Comparison of ENCODE assay signal across 8 cellular contexts in genomic region chr10:102225646-102226541, GRCh38. TPM values are rescaled to one million over a fixed set of nuclear protein-coding genes. Genes with fewer than 3 reads are reported as not detected.
DNase-seq lines count a peak whose midpoint lies in the region; ATAC-seq lines count a peak whose summit lies in the region.

Gene ELOVL3, plus strand, starts transcription at chr10:102226299. Its CDS starts 250 bp downstream, at chr10:102226549.

- H3K9ac ChIP-seq in neuronal stem cell (ENCODE audit: low read depth, low read length, poor library complexity) (peak within 1 kb of the TSS; percentile 17), stomach smooth muscle (ENCODE audit: low read length in 2 of 2) (peak within 1 kb of the TSS; percentile 60 to 69)

- DNase-seq in CD1c-positive myeloid dendritic cell (ENCODE audit: extremely low spot score) = peak; percentile 93
- DNase-seq in HT1080 (ENCODE audit: low read depth) = peak; percentile 24
- peak; percentile 80 for DNase-seq in SIG-M5 (lab: John Stamatoyannopoulos, UW)
- peak; percentile 87 for DNase-seq in activated naive CD4-positive, alpha-beta T cell treated with anti-CD3 and anti-CD28 coated beads for 36 hours
- DNase-seq in foreskin melanocyte = peak; percentile 89
- DNase-seq in neuronal stem cell (ENCODE audit: low spot score) = peak; percentile 88

- peak within 1 kb of the TSS; percentile 46 for H3K4me2 ChIP-seq in neuronal stem cell (ENCODE audit: insufficient read depth, low read length, poor library complexity, severe bottlenecking)

- H3K23ac ChIP-seq in neuronal stem cell (ENCODE audit: low read depth, low read length, poor library complexity) = no peak within 1 kb of the TSS

- peaks cover 33% of the 10 kb centered on the region for H3K27me3 Mint-ChIP-seq in activated naive CD4-positive, alpha-beta T cell treated with anti-CD3 and anti-CD28 coated beads for 36 hours (ENCODE audit: low read depth)

- peak within 1 kb of the TSS; percentile 48 for H3K4me3 Mint-ChIP-seq in activated naive CD4-positive, alpha-beta T cell treated with anti-CD3 and anti-CD28 coated beads for 36 hours

- H3K27ac Mint-ChIP-seq in activated naive CD4-positive, alpha-beta T cell treated with anti-CD3 and anti-CD28 coated beads for 36 hours = no peak within 1 kb of the TSS

- WGBS in neuronal stem cell (ENCODE audit: extremely low coverage in 2 of 2, insufficient read length in 2 of 2, insufficient replicate concordance in 1 of 2), 2 donors = 100% methylated on average over 1 of the region's 47 CpGs; no CpG with 5 or more reads in 1 of the 2 donors

- no peak within 1 kb of the TSS for H2BK5ac ChIP-seq in neuronal stem cell (ENCODE audit: low read length)

- H2BK120ac ChIP-seq in neuronal stem cell (ENCODE audit: low read depth, low read length) = no peak within 1 kb of the TSS

- no peak within 1 kb of the TSS for H2BK15ac ChIP-seq in neuronal stem cell (ENCODE audit: low read length)

- no peak within 1 kb of the TSS for H2AK5ac ChIP-seq in neuronal stem cell (ENCODE audit: low read depth, low read length)

- no peak within 1 kb of the TSS for H3K14ac ChIP-seq in neuronal stem cell (ENCODE audit: low read length)

- H3K36me3 ChIP-seq in neuronal stem cell (replicated peaks in 1 of 2; ENCODE audit: control insufficient read depth in 2 of 2, insufficient read depth in 2 of 2, low read length in 2 of 2) = no peaks in the 10 kb centered on the region
- H3K36me3 ChIP-seq in stomach smooth muscle (ENCODE audit: control insufficient read depth in 2 of 2, insufficient read depth in 2 of 2, low read length in 2 of 2) = no peaks in the 10 kb centered on the region

- H4K8ac ChIP-seq in neuronal stem cell (ENCODE audit: low read depth, low read length) = no peak within 1 kb of the TSS

- no peaks in the 10 kb centered on the region for H3K79me1 ChIP-seq in neuronal stem cell (ENCODE audit: low read depth, low read length)

- H4K91ac ChIP-seq in neuronal stem cell (ENCODE audit: low read depth, low read length, poor library complexity) = no peak within 1 kb of the TSS

- H3K27ac ChIP-seq in neuronal stem cell (replicated peaks; ENCODE audit: low read length) = no peak within 1 kb of the TSS
- peak within 1 kb of the TSS; percentile 55 for H3K27ac ChIP-seq in stomach smooth muscle (ENCODE audit: low read length)

- CTCF ChIA-PET in activated naive CD4-positive, alpha-beta T cell treated with anti-CD3 and anti-CD28 coated beads for 36 hours (lab: Charles Lee) = interaction anchor here (0.9 to 16.9 kb wide), 10 partner anchors 9 to 692 kb away, joined by 3 to 685 read pairs (median 4); partner anchors contain the start of gene CNNM2

- intact Hi-C loops in activated naive CD4-positive, alpha-beta T cell treated with anti-CD3 and anti-CD28 coated beads for 36 hours (cut with micrococcal nuclease) = no loop called here

- no peaks in the 10 kb centered on the region for H3K9me3 Mint-ChIP-seq in activated naive CD4-positive, alpha-beta T cell treated with anti-CD3 and anti-CD28 coated beads for 36 hours

- peak; percentile 79 for ATAC-seq in GM21360 (IDR thresholded peaks at IDR 0.05; ENCODE audit: unreplicated experiment)

- H2AFZ ChIP-seq in neuronal stem cell (ENCODE audit: low read length) = peak within 1 kb of the TSS; percentile 89

- H2BK12ac ChIP-seq in neuronal stem cell (ENCODE audit: low read length) = no peak within 1 kb of the TSS

- peaks cover 0 to 3% of the 10 kb centered on the region in 2 donors for H3K9me3 ChIP-seq in neuronal stem cell (replicated peaks in 1 of 2; ENCODE audit: control insufficient read depth in 2 of 2, insufficient read depth in 1 of 2, low read depth in 1 of 2, low read length in 2 of 2)
- H3K9me3 ChIP-seq in stomach smooth muscle (ENCODE audit: control insufficient read depth in 2 of 2, low read length in 2 of 2) = no peaks in the 10 kb centered on the region

- no peaks in the 10 kb centered on the region for H3K36me3 Mint-ChIP-seq in activated naive CD4-positive, alpha-beta T cell treated with anti-CD3 and anti-CD28 coated beads for 36 hours (ENCODE audit: low read depth)

- H3K4me3 ChIP-seq in neuronal stem cell (ENCODE audit: low read length in 2 of 2) (peak within 1 kb of the TSS; percentile 46 to 51), stomach smooth muscle (ENCODE audit: low read length in 2 of 2) (peak within 1 kb of the TSS; percentile 62 to 66)

- peak within 1 kb of the TSS; percentile 68 for H3K18ac ChIP-seq in neuronal stem cell (ENCODE audit: low read length)

- H3K27me3 ChIP-seq in neuronal stem cell (ENCODE audit: control insufficient read depth in 3 of 3, insufficient read depth in 3 of 3, low read depth in 1 of 3, low read length in 3 of 3) = peaks cover 5 to 55% (median 50%) of the 10 kb centered on the region in 3 experiments
- H3K27me3 ChIP-seq in stomach smooth muscle (ENCODE audit: control insufficient read depth in 1 of 2, insufficient read depth in 2 of 2, low read length in 2 of 2) = peaks cover 24 to 25% of the 10 kb centered on the region in 2 donors

- no peak within 1 kb of the TSS for H3K4ac ChIP-seq in neuronal stem cell (ENCODE audit: low read length)

- H3K4me1 ChIP-seq in neuronal stem cell (ENCODE audit: control insufficient read depth in 2 of 2, insufficient read depth in 1 of 2, low read depth in 1 of 2, low read length in 2 of 2) (peaks cover 8 to 10% of the 10 kb centered on the region in 2 donors), stomach smooth muscle (ENCODE audit: control insufficient read depth, insufficient read depth, low read length) (peaks cover 27% of the 10 kb centered on the region)

- H3K4me1 Mint-ChIP-seq in activated naive CD4-positive, alpha-beta T cell treated with anti-CD3 and anti-CD28 coated beads for 36 hours (ENCODE audit: low read depth) = peaks cover 11% of the 10 kb centered on the region

RNA-seq across cellular contexts. Expression of gene ELOVL3, which starts in this region (rescaled TPM):
- total RNA-seq in HT1080 (2014; rRNA removed; shearing (Covaris generic)) = not detected in 2 replicates
- polyA plus RNA-seq in HT1080 (2015; cell fraction: cytosol; rRNA removed) = not detected in 2 replicates
- polyA plus RNA-seq in HT1080 (2015; cell fraction: nucleus; rRNA removed) = not detected in 2 replicates
- not detected for total RNA-seq in activated naive CD4-positive, alpha-beta T cell treated with anti-CD3 and anti-CD28 coated beads for 36 hours
- polyA plus RNA-seq in neuronal stem cell (2013, experiment 1 of 2) = 0.17 TPM
- 0.18 TPM for polyA plus RNA-seq in neuronal stem cell (2013, experiment 2 of 2)

Comparison
In these comparisons a context has a peak if more than half of its experiments do, and no peak if none do; other contexts are left out.
1. Peak in DNase-seq in HT1080; RNA of the gene not detected or under 1 TPM.
2. Peak in DNase-seq in activated naive CD4-positive, alpha-beta T cell treated with anti-CD3 and anti-CD28 coated beads for 36 hours; RNA of the gene not detected or under 1 TPM.
3. DNase-seq: peak in every context shown above with its lines; median percentile 93 in CD1c-positive myeloid dendritic cell; 89 in foreskin melanocyte; 88 in neuronal stem cell; 87 in activated naive CD4-positive, alpha-beta T cell treated with anti-CD3 and anti-CD28 coated beads for 36 hours; 80 in SIG-M5; 24 in HT1080.